In genomic region chr9:76466299-76466605, GRCh38 we compare ENCODE assay signal across 30 cellular contexts.
"Had no signal": no experiment of that assay in that cellular context is flagged by ENCODE, and none has a peak within 500 bp of the region (broad histone marks: within the 10 kb centered on the region; RNA-seq: fewer than 3 reads in every experiment).

No MANE protein-coding gene starts in this region.

- H3K27ac ChIP-seq: colonic mucosa, gastroesophageal sphincter, ovary, prostate gland, sigmoid colon, thyroid gland, upper lobe of left lung had no signal

- H3K36me3 ChIP-seq: colonic mucosa, gastroesophageal sphincter, ovary, prostate gland, sigmoid colon, thyroid gland, upper lobe of left lung had no signal

- H3K4me2 ChIP-seq: smooth muscle cell had no signal

- H3K4me3 Mint-ChIP-seq: activated CD4-positive, alpha-beta memory T cell treated with anti-CD3 and anti-CD28 coated beads, Interleukin-2, amount 10 ng/mL, durations not matched to agents 7 days and 5 days; activated CD4-positive, alpha-beta T cell treated with anti-CD3 and anti-CD28 coated beads, Interleukin-2, amount 10 ng/mL, durations not matched to agents 7 days and 5 days; activated CD8-positive, alpha-beta memory T cell treated with anti-CD3 and anti-CD28 coated beads, Interleukin-2, amount 10 ng/mL, durations not matched to agents 7 days and 5 days; activated T-cell treated with anti-CD3 and anti-CD28 coated beads, Interleukin-2, amount 50 U/mL, for 72 hours; mesothelial cell of epicardium; nephron; stimulated activated memory B cell treated with anti-CD40 and anti-IgM and Interleukin-4, amounts not matched to agents 10 μg/mL and 1 μg/mL and 100 μg/mL, for 72 hours had no signal

- H3K9me3 Mint-ChIP-seq: activated CD4-positive, alpha-beta memory T cell treated with anti-CD3 and anti-CD28 coated beads, Interleukin-2, amount 10 ng/mL, durations not matched to agents 7 days and 5 days; activated CD4-positive, alpha-beta T cell treated with anti-CD3 and anti-CD28 coated beads, Interleukin-2, amount 10 ng/mL, durations not matched to agents 7 days and 5 days; activated naive CD4-positive, alpha-beta T cell treated with anti-CD3 and anti-CD28 coated beads, Interleukin-2, amount 50 U/mL, for 72 hours; activated T-cell treated with anti-CD3 and anti-CD28 coated beads, Interleukin-2, amount 50 U/mL, for 72 hours; mesothelial cell of epicardium; nephron; stimulated activated memory B cell treated with anti-CD40 and anti-IgM and Interleukin-4, amounts not matched to agents 10 μg/mL and 1 μg/mL and 100 μg/mL, for 72 hours had no signal

- H3K36me3 Mint-ChIP-seq: activated naive CD4-positive, alpha-beta T cell treated with anti-CD3 and anti-CD28 coated beads, Interleukin-2, amount 50 U/mL, for 72 hours; mesothelial cell of epicardium; stimulated activated memory B cell treated with anti-CD40 and anti-IgM and Interleukin-4, amounts not matched to agents 10 μg/mL and 1 μg/mL and 100 μg/mL, for 72 hours had no signal

- H3K4me1 ChIP-seq: gastroesophageal sphincter, prostate gland, sigmoid colon, upper lobe of left lung had no signal

- ATAC-seq: activated CD8-positive, alpha-beta memory T cell treated with anti-CD3 and anti-CD28 coated beads, Interleukin-2, amount 10 ng/mL, durations not matched to agents 7 days and 5 days; activated naive CD4-positive, alpha-beta T cell treated with anti-CD3 and anti-CD28 coated beads, Interleukin-2, amount 50 U/mL, for 72 hours; activated T-cell treated with anti-CD3 and anti-CD28 coated beads, Interleukin-2, amount 50 U/mL, for 72 hours; gastroesophageal sphincter; stimulated activated memory B cell treated with anti-CD40 and anti-IgM and Interleukin-4, amounts not matched to agents 10 μg/mL and 1 μg/mL and 100 μg/mL, for 72 hours had no signal

- H3K27ac Mint-ChIP-seq: activated CD4-positive, alpha-beta memory T cell treated with anti-CD3 and anti-CD28 coated beads, Interleukin-2, amount 10 ng/mL, durations not matched to agents 7 days and 5 days; activated CD4-positive, alpha-beta T cell treated with anti-CD3 and anti-CD28 coated beads, Interleukin-2, amount 10 ng/mL, durations not matched to agents 7 days and 5 days; activated CD8-positive, alpha-beta memory T cell treated with anti-CD3 and anti-CD28 coated beads, Interleukin-2, amount 10 ng/mL, durations not matched to agents 7 days and 5 days; mesothelial cell of epicardium; nephron; stimulated activated memory B cell treated with anti-CD40 and anti-IgM and Interleukin-4, amounts not matched to agents 10 μg/mL and 1 μg/mL and 100 μg/mL, for 72 hours had no signal

- H3K9me3 ChIP-seq: colonic mucosa, gastroesophageal sphincter, ovary, prostate gland, sigmoid colon, stomach, thyroid gland, upper lobe of left lung had no signal

- H3K4me3 ChIP-seq: colonic mucosa, gastroesophageal sphincter, ovary, prostate gland, sigmoid colon, smooth muscle cell, stomach, thyroid gland, upper lobe of left lung had no signal

- DNase-seq: activated CD4-positive, alpha-beta memory T cell treated with anti-CD3 and anti-CD28 coated beads, Interleukin-2, amount 10 ng/mL, durations not matched to agents 7 days and 5 days; activated CD4-positive, alpha-beta T cell treated with anti-CD3 and anti-CD28 coated beads, Interleukin-2, amount 10 ng/mL, durations not matched to agents 7 days and 5 days; activated CD4-positive, CD25-positive, alpha-beta regulatory T cell treated with anti-CD3 and anti-CD28 coated beads, Interleukin-2, amount 50 U/mL, for 72 hours; activated CD8-positive, alpha-beta memory T cell treated with anti-CD3 and anti-CD28 coated beads, Interleukin-2, amount 10 ng/mL, durations not matched to agents 7 days and 5 days; activated naive CD4-positive, alpha-beta T cell; activated T-cell treated with anti-CD3 and anti-CD28 coated beads for 4 hours; activated T-cell treated with anti-CD3 and anti-CD28 coated beads, Interleukin-2, amount 50 U/mL, for 72 hours; cerebellar nuclear complex; colonic mucosa; head of caudate nucleus; hippocampal formation; kidney; left colon; ovary; retina; sigmoid colon; stimulated activated CD4-positive, alpha-beta T cell treated with anti-CD3 and anti-CD28 coated beads, Interleukin-1b, Interleukin-23, amount 100 ng/mL, for 48 hours; stimulated activated CD4-positive, alpha-beta T cell treated with anti-CD3 and anti-CD28 coated beads, Interleukin-4, amount 100 ng/mL, for 4 hours; stimulated activated CD8-positive, alpha-beta memory T cell treated with anti-CD3 and anti-CD28 coated beads, Interleukin-4, amount 100 ng/mL, for 48 hours; stomach; T-helper 2 cell; thyroid gland; upper lobe of left lung had no signal

- H3K27me3 Mint-ChIP-seq: activated CD4-positive, alpha-beta memory T cell treated with anti-CD3 and anti-CD28 coated beads, Interleukin-2, amount 10 ng/mL, durations not matched to agents 7 days and 5 days; activated CD4-positive, alpha-beta T cell treated with anti-CD3 and anti-CD28 coated beads, Interleukin-2, amount 10 ng/mL, durations not matched to agents 7 days and 5 days; activated CD8-positive, alpha-beta memory T cell treated with anti-CD3 and anti-CD28 coated beads, Interleukin-2, amount 10 ng/mL, durations not matched to agents 7 days and 5 days had no signal

- H3K27me3 ChIP-seq: colonic mucosa, ovary, sigmoid colon, stomach, thyroid gland, upper lobe of left lung had no signal

- H3K4me1 Mint-ChIP-seq: nephron had no signal
